Comparison of ENCODE assay signal across 8 cellular contexts in genomic region chr15:75646944-75647364, GRCh38. TPM values are rescaled to one million over a fixed set of nuclear protein-coding genes. Genes with fewer than 3 reads are reported as not detected.
DNase-seq lines count a peak whose midpoint lies in the region; ATAC-seq and TF ChIP-seq lines count a peak whose summit lies in the region.

No MANE protein-coding gene starts in this region.

- intact Hi-C loops in tibial artery (cut with DNase I; ENCODE audit: low total_unique reads), result loop anchor here (10.0 kb wide), 1 partner anchor 158 kb away; no protein-coding TSS in a partner anchor

- H3K36me3 ChIP-seq in tibial artery, result peaks cover 0 to 27% (median 14%) of the 10 kb centered on the region in 3 donors

- TF ChIP-seq POLR2A in NB4 (IDR thresholded peaks at IDR 0.05; ENCODE audit: extremely low read depth, insufficient read length), result no peak

- no peaks in the 10 kb centered on the region for H3K27me3 Mint-ChIP-seq in memory B cell

- H3K9me3 ChIP-seq in tibial artery, result no peaks in the 10 kb centered on the region

- DNase-seq in G401 (ENCODE audit: low spot score) (peak; percentile 40), NB4 (ENCODE audit: low read depth) (peak; percentile 55), caudate nucleus (lab: John Stamatoyannopoulos, UW) (peak in 4 of 61 donors; percentile 23 to 44 (median 39)), memory B cell (ENCODE audit: low spot score in 2 of 2) (peak in 1 of 2 donors; percentile 25), tibial artery (no peak), NCI-H1930 (lab: John Stamatoyannopoulos, UW) (no peak)

- H3K4me3 ChIP-seq in NB4 (ENCODE audit: low read depth, low read length) (peak overlapping the region; percentile 61), tibial artery (peak overlapping the region; percentile 78 to 79)

- no peaks in the 10 kb centered on the region for H3K27me3 ChIP-seq in tibial artery

- in situ Hi-C loops in G401 (cut with HindIII; ENCODE audit: low sequenced_read_pairs), result no loop called here

- peaks cover 10% of the 10 kb centered on the region for H3K4me1 Mint-ChIP-seq in memory B cell

- H3K36me3 Mint-ChIP-seq in memory B cell, result peaks cover 2% of the 10 kb centered on the region

- ATAC-seq in memory B cell (ENCODE audit: low read depth), result peak; percentile 39
- ATAC-seq in HG02642 (IDR thresholded peaks at IDR 0.05; ENCODE audit: poor library complexity, unreplicated experiment), result no peak
- no peak for ATAC-seq in HG03354 (IDR thresholded peaks at IDR 0.05; ENCODE audit: poor library complexity, severe bottlenecking, unreplicated experiment)

- peak overlapping the region; percentile 75 for H3K27ac ChIP-seq in caudate nucleus (ENCODE audit: low read depth, low read length)
- H3K27ac ChIP-seq in tibial artery, result peak overlapping the region; percentile 93

- no peak overlapping the region for H3K27ac Mint-ChIP-seq in memory B cell

- TF ChIP-seq CTCF in NB4 (IDR thresholded peaks at IDR 0.05; ENCODE audit: low read depth, low read length) (no peak), tibial artery (IDR thresholded peaks at IDR 0.05) (no peak)

- peaks cover 0 to 49% (median 41%) of the 10 kb centered on the region in 4 donors for H3K4me1 ChIP-seq in tibial artery

- H3K4me3 Mint-ChIP-seq in memory B cell, result peak overlapping the region; percentile 84

- no peaks in the 10 kb centered on the region for H3K9me3 Mint-ChIP-seq in memory B cell

RNA-seq across cellular contexts. Expression of gene SNX33, which starts 0.8 kb away (rescaled TPM):
- total RNA-seq in G401 (2014; rRNA removed; shearing (Covaris generic)), result 13.9 and 15.1 TPM in 2 replicates

RNA-seq across cellular contexts. Expression of gene IMP3, which starts 6.9 kb away (rescaled TPM):
- 118 and 123 TPM in 2 replicates for total RNA-seq in G401 (2014; rRNA removed; shearing (Covaris generic))

RNA-seq across cellular contexts. Expression of gene SNUPN, which starts 21.4 kb away (rescaled TPM):
- total RNA-seq in G401 (2014; rRNA removed; shearing (Covaris generic)), result 19.3 and 37.4 TPM in 2 replicates

Comparison
In these comparisons a context has a peak if more than half of its experiments do, and no peak if none do; other contexts are left out.
1. DNase-seq: peak in G401 (single experiment) and NB4 (single experiment); none in tibial artery (0 of 2) and NCI-H1930 (0 of 2).